Comparison of ENCODE assay signal across 9 cellular contexts in the genomic region with DNA sequence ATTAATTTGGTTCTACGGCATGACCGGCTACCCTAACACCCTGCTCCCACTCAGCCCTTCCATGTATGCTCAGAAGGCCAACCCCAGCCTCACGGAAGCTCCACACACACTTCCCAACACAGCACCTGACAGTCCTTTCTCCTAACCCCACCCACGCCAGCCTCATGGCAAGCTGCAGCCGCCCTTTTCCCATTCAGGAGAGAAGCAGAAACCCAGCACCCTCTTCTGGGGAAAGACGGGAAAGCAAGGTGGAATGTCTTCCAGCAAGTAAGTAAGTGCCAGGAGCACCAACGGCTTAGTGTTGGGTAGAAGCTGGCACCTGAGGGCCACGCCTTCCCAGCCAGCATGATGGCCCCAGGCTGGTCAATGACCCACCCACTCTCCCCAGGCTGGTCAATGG. TPM values are rescaled to one million over a fixed set of nuclear protein-coding genes. Genes with fewer than 3 reads are reported as not detected.
DNase-seq lines count a peak whose midpoint lies in the region; ATAC-seq and TF ChIP-seq lines count a peak whose summit lies in the region.
"Had no signal": no experiment of that assay in that cellular context is flagged by ENCODE, and none has a peak within 500 bp of the region (broad histone marks: within the 10 kb centered on the region; RNA-seq: fewer than 3 reads in every experiment).

No MANE protein-coding gene starts in this region.

- peak; percentile 87 for ATAC-seq in GM23338
- ATAC-seq in GM21447 (IDR thresholded peaks at IDR 0.05; ENCODE audit: unreplicated experiment), result no peak
- no peak for ATAC-seq in omental fat pad (ENCODE audit: low FRiP score)
- no peak for ATAC-seq in T-cell (replicated peaks in 1 of 4)

- H3K36me3 Mint-ChIP-seq in GM23338 (ENCODE audit: low read depth) (no peaks in the 10 kb centered on the region; the same call in 2 of the 3 replicates), T-cell (peaks cover 7% of the 10 kb centered on the region)

- POLR2A ChIA-PET in T-cell (lab: Charles Lee), result no interaction called here

- H2AFZ ChIP-seq in GM23338, result no peak overlapping the region

- H3F3A ChIP-seq in GM23338 (replicated peaks; ENCODE audit: low read depth), result no peaks in the 10 kb centered on the region

- H3K4me1 ChIP-seq in GM23338 (ENCODE audit: insufficient read depth) (no peaks in the 10 kb centered on the region), colonic mucosa (peaks cover 3% of the 10 kb centered on the region)

- H3K36me3 ChIP-seq in GM23338 (ENCODE audit: insufficient read depth), result no peaks in the 10 kb centered on the region
- no peaks in the 10 kb centered on the region for H3K36me3 ChIP-seq in colonic mucosa

- H3K27me3 Mint-ChIP-seq in GM23338 (ENCODE audit: insufficient read depth, low read depth, poor library complexity), result peaks cover 2% of the 10 kb centered on the region
- no peaks in the 10 kb centered on the region for H3K27me3 Mint-ChIP-seq in T-cell
- H3K27me3 Mint-ChIP-seq: IgD-negative memory B cell had no signal

- H3K9me3 ChIP-seq in colonic mucosa, result no peaks in the 10 kb centered on the region

- H3K9me3 Mint-ChIP-seq in GM23338 (peaks cover 3% of the 10 kb centered on the region; the same call in 1 of the 3 replicates), T-cell (peaks cover 0 to 6% (median 0%) of the 10 kb centered on the region in 3 donors)
- H3K9me3 Mint-ChIP-seq: IgD-negative memory B cell had no signal

- no peaks in the 10 kb centered on the region for H3K27me3 ChIP-seq in GM23338 (ENCODE audit: insufficient read depth)
- no peaks in the 10 kb centered on the region for H3K27me3 ChIP-seq in colonic mucosa

- H3K4me1 Mint-ChIP-seq in GM23338 (peaks cover 9% of the 10 kb centered on the region), T-cell (no peaks in the 10 kb centered on the region)

- H3K9ac ChIP-seq in colonic mucosa (ENCODE audit: low read depth in 2 of 2, low read length in 2 of 2), result no peak overlapping the region

- H3K27ac Mint-ChIP-seq in GM23338 (no peak overlapping the region; the same call in 1 of the 2 replicates), T-cell (no peak overlapping the region)

- DNase-seq in GM23338 (ENCODE audit: low spot score) (peak; percentile 92), NCI-H460 (ENCODE audit: extremely low read depth, low read depth) (peak; percentile 78), colonic mucosa (peak; percentile 91), myocyte (ENCODE audit: low read depth) (peak; percentile 69), omental fat pad (ENCODE audit: low spot score) (no peak), T-cell (no peak)
- no peak for DNase-seq in activated T-cell treated with anti-CD3 and anti-CD28 coated beads, Interleukin-2, amount 50 U/mL, for 48 hours

- H3K9me2 ChIP-seq in GM23338 (ENCODE audit: insufficient read depth), result no peaks in the 10 kb centered on the region

- H3K4me2 ChIP-seq in GM23338, result no peak overlapping the region

- CTCF ChIA-PET in T-cell (lab: Charles Lee), result no interaction called here

- H3K79me2 ChIP-seq in GM23338 (replicated peaks; ENCODE audit: insufficient read depth), result no peaks in the 10 kb centered on the region

- intact Hi-C loops in colonic mucosa (cut with DNase I), result loop anchor here (5.0 kb wide), 1 partner anchor 90 kb away; no protein-coding TSS in a partner anchor

- H3K4me3 Mint-ChIP-seq in GM23338 (no peak overlapping the region), T-cell (no peak overlapping the region)
- H3K4me3 Mint-ChIP-seq: IgD-negative memory B cell had no signal

- peak; percentile 63 to 83 for TF ChIP-seq CTCF in GM23338 (conservative IDR thresholded peaks at IDR 0.05; ENCODE audit: low read depth in 2 of 2)
- peak; percentile 34 for TF ChIP-seq CTCF in colonic mucosa (IDR thresholded peaks at IDR 0.05)
- TF ChIP-seq CTCF in omental fat pad (IDR thresholded peaks at IDR 0.05), result no peak

- H4K20me1 ChIP-seq in GM23338 (replicated peaks; ENCODE audit: insufficient read depth), result no peaks in the 10 kb centered on the region; the same call in 1 of the 2 replicates

- H3K4me3 ChIP-seq in GM23338, result no peak overlapping the region
- H3K4me3 ChIP-seq in colonic mucosa, result no peak overlapping the region

- H3K27ac ChIP-seq in GM23338 (ENCODE audit: low read depth), result no peak overlapping the region
- H3K27ac ChIP-seq in colonic mucosa, result no peak overlapping the region

TF ChIP-seq in GM23338, 12 proteins besides CTCF, POLR2A, EP300 and RAD21 (continues in another document):
- TF ChIP-seq, protein P1, sequence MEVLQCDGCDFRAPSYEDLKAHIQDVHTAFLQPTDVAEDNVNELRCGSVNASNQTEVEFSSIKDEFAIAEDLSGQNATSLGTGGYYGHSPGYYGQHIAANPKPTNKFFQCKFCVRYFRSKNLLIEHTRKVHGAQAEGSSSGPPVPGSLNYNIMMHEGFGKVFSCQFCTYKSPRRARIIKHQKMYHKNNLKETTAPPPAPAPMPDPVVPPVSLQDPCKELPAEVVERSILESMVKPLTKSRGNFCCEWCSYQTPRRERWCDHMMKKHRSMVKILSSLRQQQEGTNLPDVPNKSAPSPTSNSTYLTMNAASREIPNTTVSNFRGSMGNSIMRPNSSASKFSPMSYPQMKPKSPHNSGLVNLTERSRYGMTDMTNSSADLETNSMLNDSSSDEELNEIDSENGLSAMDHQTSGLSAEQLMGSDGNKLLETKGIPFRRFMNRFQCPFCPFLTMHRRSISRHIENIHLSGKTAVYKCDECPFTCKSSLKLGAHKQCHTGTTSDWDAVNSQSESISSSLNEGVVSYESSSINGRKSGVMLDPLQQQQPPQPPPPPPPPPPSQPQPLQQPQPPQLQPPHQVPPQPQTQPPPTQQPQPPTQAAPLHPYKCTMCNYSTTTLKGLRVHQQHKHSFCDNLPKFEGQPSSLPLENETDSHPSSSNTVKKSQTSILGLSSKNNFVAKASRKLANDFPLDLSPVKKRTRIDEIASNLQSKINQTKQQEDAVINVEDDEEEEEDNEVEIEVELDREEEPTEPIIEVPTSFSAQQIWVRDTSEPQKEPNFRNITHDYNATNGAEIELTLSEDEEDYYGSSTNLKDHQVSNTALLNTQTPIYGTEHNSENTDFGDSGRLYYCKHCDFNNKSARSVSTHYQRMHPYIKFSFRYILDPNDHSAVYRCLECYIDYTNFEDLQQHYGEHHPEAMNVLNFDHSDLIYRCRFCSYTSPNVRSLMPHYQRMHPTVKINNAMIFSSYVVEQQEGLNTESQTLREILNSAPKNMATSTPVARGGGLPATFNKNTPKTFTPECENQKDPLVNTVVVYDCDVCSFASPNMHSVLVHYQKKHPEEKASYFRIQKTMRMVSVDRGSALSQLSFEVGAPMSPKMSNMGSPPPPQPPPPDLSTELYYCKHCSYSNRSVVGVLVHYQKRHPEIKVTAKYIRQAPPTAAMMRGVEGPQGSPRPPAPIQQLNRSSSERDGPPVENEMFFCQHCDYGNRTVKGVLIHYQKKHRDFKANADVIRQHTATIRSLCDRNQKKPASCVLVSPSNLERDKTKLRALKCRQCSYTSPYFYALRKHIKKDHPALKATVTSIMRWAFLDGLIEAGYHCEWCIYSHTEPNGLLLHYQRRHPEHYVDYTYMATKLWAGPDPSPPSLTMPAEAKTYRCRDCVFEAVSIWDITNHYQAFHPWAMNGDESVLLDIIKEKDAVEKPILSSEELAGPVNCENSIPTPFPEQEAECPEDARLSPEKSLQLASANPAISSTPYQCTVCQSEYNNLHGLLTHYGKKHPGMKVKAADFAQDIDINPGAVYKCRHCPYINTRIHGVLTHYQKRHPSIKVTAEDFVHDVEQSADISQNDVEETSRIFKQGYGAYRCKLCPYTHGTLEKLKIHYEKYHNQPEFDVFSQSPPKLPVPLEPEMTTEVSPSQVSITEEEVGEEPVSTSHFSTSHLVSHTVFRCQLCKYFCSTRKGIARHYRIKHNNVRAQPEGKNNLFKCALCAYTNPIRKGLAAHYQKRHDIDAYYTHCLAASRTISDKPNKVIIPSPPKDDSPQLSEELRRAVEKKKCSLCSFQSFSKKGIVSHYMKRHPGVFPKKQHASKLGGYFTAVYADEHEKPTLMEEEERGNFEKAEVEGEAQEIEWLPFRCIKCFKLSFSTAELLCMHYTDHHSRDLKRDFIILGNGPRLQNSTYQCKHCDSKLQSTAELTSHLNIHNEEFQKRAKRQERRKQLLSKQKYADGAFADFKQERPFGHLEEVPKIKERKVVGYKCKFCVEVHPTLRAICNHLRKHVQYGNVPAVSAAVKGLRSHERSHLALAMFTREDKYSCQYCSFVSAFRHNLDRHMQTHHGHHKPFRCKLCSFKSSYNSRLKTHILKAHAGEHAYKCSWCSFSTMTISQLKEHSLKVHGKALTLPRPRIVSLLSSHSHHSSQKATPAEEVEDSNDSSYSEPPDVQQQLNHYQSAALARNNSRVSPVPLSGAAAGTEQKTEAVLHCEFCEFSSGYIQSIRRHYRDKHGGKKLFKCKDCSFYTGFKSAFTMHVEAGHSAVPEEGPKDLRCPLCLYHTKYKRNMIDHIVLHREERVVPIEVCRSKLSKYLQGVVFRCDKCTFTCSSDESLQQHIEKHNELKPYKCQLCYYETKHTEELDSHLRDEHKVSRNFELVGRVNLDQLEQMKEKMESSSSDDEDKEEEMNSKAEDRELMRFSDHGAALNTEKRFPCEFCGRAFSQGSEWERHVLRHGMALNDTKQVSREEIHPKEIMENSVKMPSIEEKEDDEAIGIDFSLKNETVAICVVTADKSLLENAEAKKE (CRISPR knock-in tag; IDR thresholded peaks at IDR 0.05), result no peak

RNA-seq across cellular contexts. Expression of gene ABR, which starts 32.1 kb away (rescaled TPM):
- total RNA-seq in GM23338 (2014; rRNA removed; shearing (Covaris generic)), result 24.3 and 27.7 TPM in 2 replicates
- 15.0 and 18.5 TPM in 2 replicates for polyA plus RNA-seq in GM23338 (2016; fragmentation: Nextera tagmentation; extraction: Ambion mirVana)
- 14.4 and 19.0 TPM in 2 replicates for total RNA-seq in NCI-H460 (2014; rRNA removed; shearing (Covaris generic))
- 21.5 and 28.0 TPM in 2 replicates for polyA plus RNA-seq in NCI-H460 (2014; cell fraction: nucleus; rRNA removed)
- total RNA-seq in colonic mucosa, result 100 to 1,000 TPM; 243 to 326 TPM
- 45.8 and 71.9 TPM in 2 replicates for total RNA-seq in myocyte
- 41.1 TPM for polyA plus RNA-seq in myocyte (2012)
- 10 to 100 TPM; 51.1 to 92.1 (median 75.8) TPM for total RNA-seq in omental fat pad
- total RNA-seq in T-cell, result 100 to 1,000 TPM in 4 of 5 donors, 10 to 100 TPM in 1; 89.4 to 165 (median 125) TPM

Comparison
In these comparisons a context has a peak if more than half of its experiments do, and no peak if none do; other contexts are left out.
1. DNase-seq: peak in GM23338 (single experiment), NCI-H460 (single experiment), colonic mucosa (single experiment) and myocyte (single experiment); none in activated T-cell treated with anti-CD3 and anti-CD28 coated beads, Interleukin-2, amount 50 U/mL, for 48 hours (0 of 2), omental fat pad (single experiment) and T-cell (0 of 34).
2. CTCF ChIP-seq: peak in GM23338 (2 of 2) and colonic mucosa (single experiment); none in omental fat pad (0 of 3).